Comparison of ENCODE assay signal across 10 cellular contexts in the genomic region with DNA sequence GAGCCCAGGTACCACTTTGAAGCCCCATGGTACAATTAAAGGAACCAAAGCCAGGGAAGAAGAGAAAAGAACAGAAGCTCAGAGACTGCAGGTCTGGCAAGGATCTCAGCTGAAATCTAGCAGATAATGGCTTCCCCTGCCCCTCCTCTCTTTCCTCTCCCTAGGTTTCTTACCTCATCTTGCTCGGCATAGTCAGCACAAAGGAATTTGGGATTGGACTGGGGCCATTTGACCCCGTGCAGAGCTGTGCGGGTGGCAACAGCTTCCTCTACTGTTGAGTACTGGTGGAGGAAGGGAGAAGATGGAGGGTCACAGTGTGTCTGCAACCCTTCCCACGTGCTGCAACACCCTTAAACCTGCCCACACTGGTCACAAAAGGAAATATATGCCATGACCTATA. TPM values are rescaled to one million over a fixed set of nuclear protein-coding genes. Genes with fewer than 3 reads are reported as not detected.
DNase-seq lines count a peak whose midpoint lies in the region; ATAC-seq and TF ChIP-seq lines count a peak whose summit lies in the region.
"Had no signal": no experiment of that assay in that cellular context is flagged by ENCODE, and none has a peak within 500 bp of the region (broad histone marks: within the 10 kb centered on the region; RNA-seq: fewer than 3 reads in every experiment).

No MANE protein-coding gene starts in this region.

- no peak overlapping the region for H3K9ac ChIP-seq in subcutaneous abdominal adipose tissue (ENCODE audit: low read length in 5 of 5)

- POLR2A ChIA-PET in HEK293 (lab: Yijun Ruan, JAX): interaction anchor here (0.6 to 3.5 kb wide), 15 partner anchors 9 to 203 kb away, joined by 3 to 20 read pairs (median 7); partner anchors contain the start of genes ACIN1, AJUBA, C14orf119 and PRMT5

- no peak for TF ChIP-seq CTCF in HEK293 (tag by site-specific recombination; IDR thresholded peaks at IDR 0.05)
- TF ChIP-seq CTCF in body of pancreas (IDR thresholded peaks at IDR 0.05): no peak

- CTCF ChIA-PET in HEK293 (lab: Yijun Ruan, JAX): interaction anchor here (0.6 to 16.2 kb wide), 10 partner anchors 9 to 132 kb away, joined by 3 to 469 read pairs (median 6); partner anchors contain the start of genes AJUBA and PRMT5

- H3K4me1 ChIP-seq in HEK293 (ENCODE audit: control insufficient read depth, insufficient read depth, low read length): no peaks in the 10 kb centered on the region
- peaks cover 17% of the 10 kb centered on the region for H3K4me1 ChIP-seq in body of pancreas
- peaks cover 0 to 18% (median 16%) of the 10 kb centered on the region in 5 donors for H3K4me1 ChIP-seq in subcutaneous abdominal adipose tissue (ENCODE audit: control insufficient read depth in 5 of 5, insufficient read depth in 5 of 5, low read length in 5 of 5)
- H3K4me1 ChIP-seq: colonic mucosa had no signal

- ATAC-seq in body of pancreas (peak; percentile 73), GM18517 (IDR thresholded peaks at IDR 0.05; ENCODE audit: unreplicated experiment) (no peak), HG03354 (IDR thresholded peaks at IDR 0.05; ENCODE audit: poor library complexity, severe bottlenecking, unreplicated experiment) (no peak)

- H3K4me3 ChIP-seq in HEK293 (ENCODE audit: low read depth, low read length) (no peak overlapping the region), body of pancreas (no peak overlapping the region), subcutaneous abdominal adipose tissue (ENCODE audit: low read depth in 1 of 5, low read length in 5 of 5) (no peak overlapping the region)
- H3K4me3 ChIP-seq: colonic mucosa had no signal

- H3K27ac ChIP-seq in HEK293 (ENCODE audit: extremely low read depth, low read depth, low read length): peak overlapping the region; percentile 30; the same call in 1 of the 2 replicates
- H3K27ac ChIP-seq in body of pancreas: peak overlapping the region; percentile 9 to 76 (median 68)
- H3K27ac ChIP-seq in subcutaneous abdominal adipose tissue (ENCODE audit: low read depth, low read length): peak overlapping the region; percentile 19
- H3K27ac ChIP-seq: colonic mucosa had no signal

- H3K27me3 ChIP-seq in body of pancreas (no peaks in the 10 kb centered on the region), subcutaneous abdominal adipose tissue (ENCODE audit: control insufficient read depth in 5 of 5, insufficient read depth in 4 of 5, low read length in 5 of 5) (no peaks in the 10 kb centered on the region)
- H3K27me3 ChIP-seq: colonic mucosa had no signal

- DNase-seq in body of pancreas (peak; percentile 75 to 83 (median 78)), iris pigment epithelial cell (ENCODE audit: low read depth) (peak; percentile 98), DMS53 treated with DMSO at 0.1 percent for 48 hours (lab: John Stamatoyannopoulos, UW; ENCODE audit: unreplicated experiment) (no peak), NCI-H187 (lab: John Stamatoyannopoulos, UW) (no peak)
- DNase-seq: colonic mucosa had no signal

- intact Hi-C loops in body of pancreas (cut with DNase I): no loop called here

- WGBS in body of pancreas, 2 donors: 30 to 51% methylated on average over 4 of the region's 4 CpGs

- H3K36me3 ChIP-seq in HEK293 (ENCODE audit: control insufficient read depth in 2 of 2, insufficient read depth in 1 of 2, low read length in 2 of 2): peaks cover 51 to 81% of the 10 kb centered on the region in 2 experiments
- peaks cover 17 to 36% of the 10 kb centered on the region in 2 donors for H3K36me3 ChIP-seq in body of pancreas (replicated peaks in 1 of 2; ENCODE audit: insufficient read depth in 1 of 2, low read depth in 2 of 2)
- peaks cover 18 to 77% (median 70%) of the 10 kb centered on the region in 5 donors for H3K36me3 ChIP-seq in subcutaneous abdominal adipose tissue (ENCODE audit: control insufficient read depth in 5 of 5, insufficient read depth in 5 of 5, low read length in 5 of 5)

- H3K9me3 ChIP-seq in HEK293 (ENCODE audit: control insufficient read depth, insufficient read depth, low read depth, low read length) (no peaks in the 10 kb centered on the region), body of pancreas (no peaks in the 10 kb centered on the region), subcutaneous abdominal adipose tissue (ENCODE audit: control insufficient read depth in 5 of 5, low read length in 5 of 5) (no peaks in the 10 kb centered on the region)
- H3K9me3 ChIP-seq: colonic mucosa had no signal

- TF ChIP-seq POLR2A in body of pancreas (IDR thresholded peaks at IDR 0.05): no peak

TF ChIP-seq in HEK293, 187 proteins besides CTCF, POLR2A, EP300 and RAD21 (continues in another document):
- TF ChIP-seq ZNF426 (tag by site-specific recombination; IDR thresholded peaks at IDR 0.05) (no peak), ZNF514 (tag by site-specific recombination; IDR thresholded peaks at IDR 0.05) (no peak), ZFP69B (tag by site-specific recombination; IDR thresholded peaks at IDR 0.05) (no peak), KLF16 (tag by site-specific recombination; IDR thresholded peaks at IDR 0.05) (no peak), ZNF610 (tag by site-specific recombination; IDR thresholded peaks at IDR 0.05; ENCODE audit: borderline replicate concordance) (no peak), KLF10 (tag by site-specific recombination; IDR thresholded peaks at IDR 0.05) (peak; percentile 64), HOXD13 (CRISPR knock-in tag; IDR thresholded peaks at IDR 0.05; ENCODE audit: borderline replicate concordance) (no peak), ZNF488 (tag by site-specific recombination; IDR thresholded peaks at IDR 0.05) (no peak), ZBTB8A (tag by site-specific recombination; IDR thresholded peaks at IDR 0.05) (no peak), ZBTB49 (tag by site-specific recombination; IDR thresholded peaks at IDR 0.05; ENCODE audit: low read depth) (no peak), KLF9 (tag by site-specific recombination; IDR thresholded peaks at IDR 0.05; ENCODE audit: low read depth) (no peak), SALL2 (tag by site-specific recombination; IDR thresholded peaks at IDR 0.05; ENCODE audit: borderline replicate concordance) (no peak), ZNF37A (tag by site-specific recombination; IDR thresholded peaks at IDR 0.05) (no peak), ZNF350 (tag by site-specific recombination; IDR thresholded peaks at IDR 0.05) (no peak), ZNF169 (tag by site-specific recombination; IDR thresholded peaks at IDR 0.05) (no peak), RBAK (tag by site-specific recombination; IDR thresholded peaks at IDR 0.05) (no peak), ZNF843 (tag by site-specific recombination; IDR thresholded peaks at IDR 0.05) (no peak), GLIS1 (tag by site-specific recombination; IDR thresholded peaks at IDR 0.05) (peak; percentile 100), ZNF521 (tag by site-specific recombination; IDR thresholded peaks at IDR 0.05) (no peak), TRIM28 (IDR thresholded peaks at IDR 0.05; ENCODE audit: borderline replicate concordance, low read length) (no peak), ZNF335 (tag by site-specific recombination; conservative IDR thresholded peaks at IDR 0.05) (no peak)
- TF ChIP-seq, protein P1, sequence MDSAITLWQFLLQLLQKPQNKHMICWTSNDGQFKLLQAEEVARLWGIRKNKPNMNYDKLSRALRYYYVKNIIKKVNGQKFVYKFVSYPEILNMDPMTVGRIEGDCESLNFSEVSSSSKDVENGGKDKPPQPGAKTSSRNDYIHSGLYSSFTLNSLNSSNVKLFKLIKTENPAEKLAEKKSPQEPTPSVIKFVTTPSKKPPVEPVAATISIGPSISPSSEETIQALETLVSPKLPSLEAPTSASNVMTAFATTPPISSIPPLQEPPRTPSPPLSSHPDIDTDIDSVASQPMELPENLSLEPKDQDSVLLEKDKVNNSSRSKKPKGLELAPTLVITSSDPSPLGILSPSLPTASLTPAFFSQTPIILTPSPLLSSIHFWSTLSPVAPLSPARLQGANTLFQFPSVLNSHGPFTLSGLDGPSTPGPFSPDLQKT (IDR thresholded peaks at IDR 0.05; ENCODE audit: borderline replicate concordance, low read depth, low read length): no peak
- TF ChIP-seq, protein P2, sequence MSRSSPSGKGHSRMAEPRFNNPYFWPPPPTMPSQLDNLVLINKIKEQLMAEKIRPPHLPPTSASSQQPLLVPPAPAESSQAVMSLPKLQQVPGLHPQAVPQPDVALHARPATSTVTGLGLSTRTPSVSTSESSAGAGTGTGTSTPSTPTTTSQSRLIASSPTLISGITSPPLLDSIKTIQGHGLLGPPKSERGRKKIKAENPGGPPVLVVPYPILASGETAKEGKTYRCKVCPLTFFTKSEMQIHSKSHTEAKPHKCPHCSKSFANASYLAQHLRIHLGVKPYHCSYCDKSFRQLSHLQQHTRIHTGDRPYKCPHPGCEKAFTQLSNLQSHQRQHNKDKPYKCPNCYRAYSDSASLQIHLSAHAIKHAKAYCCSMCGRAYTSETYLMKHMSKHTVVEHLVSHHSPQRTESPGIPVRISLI (tag by site-specific recombination; IDR thresholded peaks at IDR 0.05): no peak

RNA-seq across cellular contexts. Expression of gene CDH24, which starts 4.7 kb away (rescaled TPM):
- total RNA-seq in body of pancreas: 1 to 10 TPM; 4.9 to 9.9 TPM

RNA-seq across cellular contexts. Expression of gene PSMB11, which starts 20.0 kb away (rescaled TPM):
- total RNA-seq in body of pancreas: not detected
- total RNA-seq: colonic mucosa, skeletal muscle tissue had no signal

RNA-seq across cellular contexts. Expression of gene PSMB5, which starts 27.3 kb away (rescaled TPM):
- 10 to 100 TPM; 47.0 to 93.3 TPM for total RNA-seq in body of pancreas

RNA-seq across cellular contexts. Expression of gene ACIN1, which starts 32.9 kb away (rescaled TPM):
- 100 to 1,000 TPM in 1 of 2 donors, 10 to 100 TPM in 1; 91.6 to 110 TPM for total RNA-seq in body of pancreas

RNA-seq across cellular contexts. Expression of gene C14orf119, which starts 33.3 kb away (rescaled TPM):
- total RNA-seq in body of pancreas: 1 to 10 TPM; 3.6 to 7.0 TPM

Comparison
In these comparisons a context has a peak if more than half of its experiments do, and no peak if none do; other contexts are left out.
1. DNase-seq: peak in body of pancreas (4 of 4) and iris pigment epithelial cell (single experiment); none in DMS53 treated with DMSO at 0.1 percent for 48 hours (single experiment) and NCI-H187 (0 of 2).
2. Peak in every context shown above with its lines, with median percentiles within 50 percentile points of each other: H3K27ac ChIP-seq.